Comparison of ENCODE assay signal across 31 cellular contexts in the genomic region with DNA sequence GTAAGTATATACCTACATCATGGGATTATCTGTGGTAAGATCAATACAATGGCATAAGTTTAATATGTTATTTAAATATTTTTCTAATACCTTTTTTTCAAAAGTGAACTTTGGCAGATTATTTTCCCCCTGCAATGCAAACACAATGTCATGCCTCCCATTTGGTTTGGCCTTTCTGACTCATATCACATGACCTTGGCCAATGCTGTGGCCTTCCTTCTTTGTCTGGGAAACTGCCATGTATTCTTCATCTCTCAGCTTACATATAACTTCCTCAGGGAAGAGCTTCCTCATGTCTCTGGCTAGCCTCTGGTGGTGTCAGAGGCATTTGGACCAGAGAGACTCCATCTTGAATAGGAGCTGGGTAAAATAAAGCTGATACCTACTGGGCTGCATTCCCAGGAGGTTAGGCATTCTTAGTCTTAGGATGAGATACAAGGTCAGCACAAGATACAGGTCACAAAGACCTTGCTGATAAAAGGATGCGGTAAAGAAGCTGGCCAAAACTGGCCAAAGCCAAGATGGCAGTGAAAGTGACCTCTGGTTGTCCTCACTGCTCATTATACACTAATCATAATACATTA.
"Had no signal": no experiment of that assay in that cellular context is flagged by ENCODE, and none has a peak within 500 bp of the region (broad histone marks: within the 10 kb centered on the region; RNA-seq: fewer than 3 reads in every experiment).

No MANE protein-coding gene starts in this region.

- H3K36me3 ChIP-seq: esophagus squamous epithelium, ovary, prostate gland, thoracic aorta had no signal

- H3K27ac Mint-ChIP-seq: activated CD4-positive, alpha-beta memory T cell treated with anti-CD3 and anti-CD28 coated beads, Interleukin-2, amount 10 ng/mL, durations not matched to agents 7 days and 5 days; activated T-cell treated with anti-CD3 and anti-CD28 coated beads, Interleukin-2, amount 50 U/mL, for 24 hours; mesothelial cell of epicardium; naive B cell; nephron progenitor cell; T-helper 2 cell treated with Interferon-gamma antibody and Interleukin-4, amounts not matched to agents 5 μg/mL and 100 μg/mL, for 36 hours had no signal

- FAIRE-seq: bronchial epithelial cell, colon, urothelium cell line had no signal

- H3K9me3 ChIP-seq: esophagus squamous epithelium, ovary, prostate gland, thoracic aorta had no signal

- H3K4me1 ChIP-seq: esophagus squamous epithelium, prostate gland had no signal

- H3K9me3 Mint-ChIP-seq: activated CD4-positive, alpha-beta memory T cell treated with anti-CD3 and anti-CD28 coated beads, Interleukin-2, amount 10 ng/mL, durations not matched to agents 7 days and 5 days; activated T-cell treated with anti-CD3 and anti-CD28 coated beads, Interleukin-2, amount 50 U/mL, for 24 hours; central memory CD8-positive, alpha-beta T cell; T-helper 2 cell treated with Interferon-gamma antibody and Interleukin-4, amounts not matched to agents 5 μg/mL and 100 μg/mL, for 36 hours had no signal

- DNase-seq: activated CD4-positive, alpha-beta memory T cell treated with anti-CD3 and anti-CD28 coated beads, Interleukin-2, amount 10 ng/mL, durations not matched to agents 7 days and 5 days; activated CD4-positive, alpha-beta T cell treated with anti-CD3 and anti-CD28 coated beads for 4 hours; activated CD8-positive, alpha-beta memory T cell treated with anti-CD3 and anti-CD28 coated beads, Interleukin-2, amount 50 U/mL, for 48 hours; activated gamma-delta T cell treated with Interleukin-2 at 50 U/mL for 16 hours; activated naive CD4-positive, alpha-beta T cell treated with anti-CD3 and anti-CD28 coated beads, Interleukin-2, amount 50 U/mL, for 16 hours; activated T-cell treated with anti-CD3 and anti-CD28 coated beads, Interleukin-2, amount 50 U/mL, for 24 hours; anterior cingulate cortex; dermis blood vessel endothelial cell; effector CD4-positive, alpha-beta T cell; esophagus squamous epithelium; mammary epithelial cell; naive B cell; nephron progenitor cell; ovary; retina; stimulated activated CD4-positive, alpha-beta T cell treated with anti-CD3 and anti-CD28 coated beads, Interleukin-12 subunit alpha, Interleukin-12 subunit beta, amount 100 ng/mL, for 4 hours; stimulated activated CD4-positive, alpha-beta T cell treated with anti-CD3 and anti-CD28 coated beads, Interleukin-4, amount 100 ng/mL, for 1 hour; stimulated activated naive CD8-positive, alpha-beta T cell treated with anti-CD3 and anti-CD28 coated beads, Interleukin-15, Interleukin-2, amounts not matched to agents 100 U/mL and 50 U/mL, for 24 hours; T-helper 1 cell; trophoblast cell had no signal

- H3K4me1 Mint-ChIP-seq: activated CD4-positive, alpha-beta memory T cell treated with anti-CD3 and anti-CD28 coated beads, Interleukin-2, amount 10 ng/mL, durations not matched to agents 7 days and 5 days; central memory CD8-positive, alpha-beta T cell; mesothelial cell of epicardium; naive B cell had no signal

- H3K27ac ChIP-seq: esophagus squamous epithelium, ovary, prostate gland, skin epidermis, thoracic aorta, VCaP had no signal

- H3K36me3 Mint-ChIP-seq: mesothelial cell of epicardium had no signal

- H3K4me3 Mint-ChIP-seq: activated CD4-positive, alpha-beta memory T cell treated with anti-CD3 and anti-CD28 coated beads, Interleukin-2, amount 10 ng/mL, durations not matched to agents 7 days and 5 days; activated T-cell treated with anti-CD3 and anti-CD28 coated beads, Interleukin-2, amount 50 U/mL, for 24 hours; central memory CD8-positive, alpha-beta T cell; mesothelial cell of epicardium; naive B cell; nephron progenitor cell; T-helper 2 cell treated with Interferon-gamma antibody and Interleukin-4, amounts not matched to agents 5 μg/mL and 100 μg/mL, for 36 hours had no signal

- ATAC-seq: sciatic nerve; stimulated activated naive CD8-positive, alpha-beta T cell treated with anti-CD3 and anti-CD28 coated beads, Interleukin-15, Interleukin-2, amounts not matched to agents 100 U/mL and 50 U/mL, for 24 hours had no signal

- H3K4me3 ChIP-seq: esophagus squamous epithelium, ovary, prostate gland, skin epidermis, thoracic aorta had no signal

- H3K27me3 ChIP-seq: esophagus squamous epithelium, ovary had no signal
